In genomic region chr7:4221043-4221442, GRCh38 we compare ENCODE assay signal across 6 cellular contexts.
"Had no signal": no experiment of that assay in that cellular context is flagged by ENCODE, and none has a peak within 500 bp of the region (broad histone marks: within the 10 kb centered on the region; RNA-seq: fewer than 3 reads in every experiment).

No MANE protein-coding gene starts in this region.

- H3K36me3 Mint-ChIP-seq: IgD-negative memory B cell had no signal

- DNase-seq: IMR-90, KBM-7 had no signal

- H3K27ac ChIP-seq: HL-60 had no signal

- H3K4me3 ChIP-seq: K562 had no signal

- ATAC-seq: HepG2, K562 had no signal

- H3K27ac Mint-ChIP-seq: IgD-negative memory B cell had no signal

- H3K4me3 Mint-ChIP-seq: IgD-negative memory B cell had no signal

- H3K4me1 Mint-ChIP-seq: IgD-negative memory B cell had no signal

- H3K27me3 Mint-ChIP-seq: IgD-negative memory B cell had no signal
